1 cellular context compared by ENCODE assay signal in the genomic region with DNA sequence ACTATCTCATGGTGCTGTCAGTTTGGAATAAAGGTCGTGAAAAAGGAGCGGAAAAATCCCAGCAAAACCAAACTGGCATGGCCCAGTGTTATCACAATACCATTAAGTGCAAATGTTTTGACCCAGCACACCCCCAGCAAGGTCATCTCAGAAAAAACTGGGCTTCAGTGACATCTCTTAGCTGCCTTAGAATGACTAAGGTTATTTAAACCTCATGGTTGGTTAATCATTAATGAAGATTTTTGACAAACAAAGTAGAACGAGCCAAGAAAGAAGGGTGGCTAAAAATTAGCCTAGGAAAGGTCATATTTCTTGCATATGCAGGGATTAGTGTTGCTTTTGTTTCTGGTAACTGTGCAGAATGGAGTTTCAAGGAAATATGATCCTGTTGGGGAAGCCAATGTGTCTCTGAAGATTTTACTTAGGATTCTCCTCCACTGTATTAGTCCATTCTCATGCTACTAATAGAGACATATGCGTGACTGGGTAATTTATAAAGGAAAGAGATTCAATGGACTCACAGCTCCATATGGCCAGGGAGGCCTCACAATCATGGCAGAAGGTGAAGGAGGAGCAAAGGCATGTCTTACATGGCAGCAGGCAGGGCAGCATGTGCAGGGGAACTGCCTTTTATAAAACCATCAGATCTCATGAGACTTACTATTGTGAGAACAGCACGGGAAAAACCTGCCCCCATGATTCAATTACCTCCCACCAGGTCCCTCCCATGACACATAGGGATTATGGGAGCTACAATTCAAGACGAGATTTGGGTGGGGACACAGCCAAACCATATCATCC.
TF ChIP-seq lines count a peak whose summit lies in the region.

No MANE protein-coding gene starts in this region.

TF ChIP-seq in HepG2, 621 proteins besides CTCF, POLR2A, EP300 and RAD21 (continued from another document):
- TF ChIP-seq, protein P1, sequence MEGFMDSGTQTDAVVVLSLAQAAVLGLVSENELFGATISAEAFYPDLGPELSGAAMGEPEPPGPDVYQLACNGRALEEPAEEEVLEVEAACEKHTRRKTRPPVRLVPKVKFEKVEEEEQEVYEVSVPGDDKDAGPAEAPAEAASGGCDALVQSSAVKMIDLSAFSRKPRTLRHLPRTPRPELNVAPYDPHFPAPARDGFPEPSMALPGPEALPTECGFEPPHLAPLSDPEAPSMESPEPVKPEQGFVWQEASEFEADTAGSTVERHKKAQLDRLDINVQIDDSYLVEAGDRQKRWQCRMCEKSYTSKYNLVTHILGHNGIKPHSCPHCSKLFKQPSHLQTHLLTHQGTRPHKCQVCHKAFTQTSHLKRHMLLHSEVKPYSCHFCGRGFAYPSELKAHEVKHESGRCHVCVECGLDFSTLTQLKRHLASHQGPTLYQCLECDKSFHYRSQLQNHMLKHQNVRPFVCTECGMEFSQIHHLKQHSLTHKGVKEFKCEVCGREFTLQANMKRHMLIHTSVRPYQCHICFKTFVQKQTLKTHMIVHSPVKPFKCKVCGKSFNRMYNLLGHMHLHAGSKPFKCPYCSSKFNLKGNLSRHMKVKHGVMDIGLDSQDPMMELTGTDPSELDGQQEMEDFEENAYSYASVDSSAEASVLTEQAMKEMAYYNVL (CRISPR knock-in tag; IDR thresholded peaks at IDR 0.05; ENCODE audit: borderline replicate concordance): no peak
- TF ChIP-seq ZNF101 (CRISPR knock-in tag; IDR thresholded peaks at IDR 0.05; ENCODE audit: borderline replicate concordance, low read depth): no peak
- TF ChIP-seq RBFOX2 (IDR thresholded peaks at IDR 0.05; ENCODE audit: low read depth, low read length): no peak
- TF ChIP-seq MAFG (CRISPR knock-in tag; IDR thresholded peaks at IDR 0.05): peak; percentile 33; the same call in 1 of the 2 replicates
- peak; percentile 39; the same call in 1 of the 2 replicates for TF ChIP-seq POGZ (CRISPR knock-in tag; IDR thresholded peaks at IDR 0.05)
- TF ChIP-seq RBM39 (IDR thresholded peaks at IDR 0.05; ENCODE audit: low read depth, low read length, poor library complexity, severe bottlenecking): no peak
- TF ChIP-seq PRMT3 (CRISPR knock-in tag; IDR thresholded peaks at IDR 0.05; ENCODE audit: borderline replicate concordance, low read depth): no peak
- TF ChIP-seq KMT2A (CRISPR knock-in tag; IDR thresholded peaks at IDR 0.05): no peak
- no peak for TF ChIP-seq ZNF790 (CRISPR knock-in tag; IDR thresholded peaks at IDR 0.05; ENCODE audit: borderline replicate concordance)
- TF ChIP-seq CHD4 (IDR thresholded peaks at IDR 0.05; ENCODE audit: borderline replicate concordance, low read length): no peak
- no peak for TF ChIP-seq SATB2 (CRISPR knock-in tag; IDR thresholded peaks at IDR 0.05)
- peak; percentile 100 for TF ChIP-seq ZNF431 (CRISPR knock-in tag; IDR thresholded peaks at IDR 0.05; ENCODE audit: borderline replicate concordance, low read depth)
- no peak for TF ChIP-seq SOX13 (IDR thresholded peaks at IDR 0.05)
- peak in 1 of 2 experiments; percentile 85; a peak in 2 of 4 replicates for TF ChIP-seq SOX13 (CRISPR knock-in tag; conservative IDR thresholded peaks at IDR 0.05 in 1 of 2, IDR thresholded peaks at IDR 0.05 in 1 of 2)
- TF ChIP-seq, protein P2, sequence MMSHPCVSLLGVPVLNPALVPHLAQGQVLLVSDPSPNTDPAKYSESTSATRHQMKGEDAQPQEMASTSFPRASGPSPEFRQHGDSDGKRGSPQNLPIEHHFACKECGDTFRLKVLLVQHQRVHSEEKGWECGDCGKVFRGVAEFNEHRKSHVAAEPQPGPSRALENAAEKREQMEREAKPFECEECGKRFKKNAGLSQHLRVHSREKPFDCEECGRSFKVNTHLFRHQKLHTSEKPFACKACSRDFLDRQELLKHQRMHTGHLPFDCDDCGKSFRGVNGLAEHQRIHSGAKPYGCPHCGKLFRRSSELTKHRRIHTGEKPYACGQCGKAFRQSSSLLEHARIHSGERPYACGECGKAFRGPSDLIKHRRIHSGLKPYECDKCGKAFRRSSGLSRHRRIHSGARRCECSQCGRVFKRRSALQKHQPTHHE (CRISPR knock-in tag; IDR thresholded peaks at IDR 0.05; ENCODE audit: borderline replicate concordance): 0 out of 2 replicates have a peak, but pooled peaks have one; percentile 26
- no peak for TF ChIP-seq NCOA1 (CRISPR knock-in tag; IDR thresholded peaks at IDR 0.05)
- no peak for TF ChIP-seq ZBTB8A (CRISPR knock-in tag; IDR thresholded peaks at IDR 0.05; ENCODE audit: borderline replicate concordance, low read depth)
- TF ChIP-seq RFX5 (IDR thresholded peaks at IDR 0.05; ENCODE audit: low read depth, low read length): no peak
- TF ChIP-seq, protein P3, sequence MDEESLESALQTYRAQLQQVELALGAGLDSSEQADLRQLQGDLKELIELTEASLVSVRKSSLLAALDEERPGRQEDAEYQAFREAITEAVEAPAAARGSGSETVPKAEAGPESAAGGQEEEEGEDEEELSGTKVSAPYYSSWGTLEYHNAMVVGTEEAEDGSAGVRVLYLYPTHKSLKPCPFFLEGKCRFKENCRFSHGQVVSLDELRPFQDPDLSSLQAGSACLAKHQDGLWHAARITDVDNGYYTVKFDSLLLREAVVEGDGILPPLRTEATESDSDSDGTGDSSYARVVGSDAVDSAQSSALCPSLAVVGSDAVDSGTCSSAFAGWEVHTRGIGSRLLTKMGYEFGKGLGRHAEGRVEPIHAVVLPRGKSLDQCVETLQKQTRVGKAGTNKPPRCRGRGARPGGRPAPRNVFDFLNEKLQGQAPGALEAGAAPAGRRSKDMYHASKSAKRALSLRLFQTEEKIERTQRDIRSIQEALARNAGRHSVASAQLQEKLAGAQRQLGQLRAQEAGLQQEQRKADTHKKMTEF (CRISPR knock-in tag; IDR thresholded peaks at IDR 0.05): peak; percentile 85
- no peak for TF ChIP-seq MYC (CRISPR knock-in tag; IDR thresholded peaks at IDR 0.05; ENCODE audit: borderline replicate concordance)
- TF ChIP-seq RARG (CRISPR knock-in tag; IDR thresholded peaks at IDR 0.05; ENCODE audit: low read depth): no peak
- TF ChIP-seq, protein P4, sequence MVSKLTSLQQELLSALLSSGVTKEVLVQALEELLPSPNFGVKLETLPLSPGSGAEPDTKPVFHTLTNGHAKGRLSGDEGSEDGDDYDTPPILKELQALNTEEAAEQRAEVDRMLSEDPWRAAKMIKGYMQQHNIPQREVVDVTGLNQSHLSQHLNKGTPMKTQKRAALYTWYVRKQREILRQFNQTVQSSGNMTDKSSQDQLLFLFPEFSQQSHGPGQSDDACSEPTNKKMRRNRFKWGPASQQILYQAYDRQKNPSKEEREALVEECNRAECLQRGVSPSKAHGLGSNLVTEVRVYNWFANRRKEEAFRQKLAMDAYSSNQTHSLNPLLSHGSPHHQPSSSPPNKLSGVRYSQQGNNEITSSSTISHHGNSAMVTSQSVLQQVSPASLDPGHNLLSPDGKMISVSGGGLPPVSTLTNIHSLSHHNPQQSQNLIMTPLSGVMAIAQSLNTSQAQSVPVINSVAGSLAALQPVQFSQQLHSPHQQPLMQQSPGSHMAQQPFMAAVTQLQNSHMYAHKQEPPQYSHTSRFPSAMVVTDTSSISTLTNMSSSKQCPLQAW (CRISPR knock-in tag; IDR thresholded peaks at IDR 0.05): peak; percentile 93
- peak; percentile 54; the same call in 1 of the 2 replicates for TF ChIP-seq CCDC6 (CRISPR knock-in tag; IDR thresholded peaks at IDR 0.05)
- TF ChIP-seq, protein P5, sequence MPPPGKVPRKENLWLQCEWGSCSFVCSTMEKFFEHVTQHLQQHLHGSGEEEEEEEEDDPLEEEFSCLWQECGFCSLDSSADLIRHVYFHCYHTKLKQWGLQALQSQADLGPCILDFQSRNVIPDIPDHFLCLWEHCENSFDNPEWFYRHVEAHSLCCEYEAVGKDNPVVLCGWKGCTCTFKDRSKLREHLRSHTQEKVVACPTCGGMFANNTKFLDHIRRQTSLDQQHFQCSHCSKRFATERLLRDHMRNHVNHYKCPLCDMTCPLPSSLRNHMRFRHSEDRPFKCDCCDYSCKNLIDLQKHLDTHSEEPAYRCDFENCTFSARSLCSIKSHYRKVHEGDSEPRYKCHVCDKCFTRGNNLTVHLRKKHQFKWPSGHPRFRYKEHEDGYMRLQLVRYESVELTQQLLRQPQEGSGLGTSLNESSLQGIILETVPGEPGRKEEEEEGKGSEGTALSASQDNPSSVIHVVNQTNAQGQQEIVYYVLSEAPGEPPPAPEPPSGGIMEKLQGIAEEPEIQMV (CRISPR knock-in tag; IDR thresholded peaks at IDR 0.05; ENCODE audit: low read depth): no peak
- TF ChIP-seq, protein P6, sequence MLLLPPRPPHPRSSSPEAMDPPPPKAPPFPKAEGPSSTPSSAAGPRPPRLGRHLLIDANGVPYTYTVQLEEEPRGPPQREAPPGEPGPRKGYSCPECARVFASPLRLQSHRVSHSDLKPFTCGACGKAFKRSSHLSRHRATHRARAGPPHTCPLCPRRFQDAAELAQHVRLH (CRISPR knock-in tag; IDR thresholded peaks at IDR 0.05; ENCODE audit: borderline replicate concordance, low read depth): no peak
- TF ChIP-seq NR2C2 (CRISPR knock-in tag; IDR thresholded peaks at IDR 0.05; ENCODE audit: borderline replicate concordance): no peak; the same call in 1 of the 2 replicates
- TF ChIP-seq, protein P7, sequence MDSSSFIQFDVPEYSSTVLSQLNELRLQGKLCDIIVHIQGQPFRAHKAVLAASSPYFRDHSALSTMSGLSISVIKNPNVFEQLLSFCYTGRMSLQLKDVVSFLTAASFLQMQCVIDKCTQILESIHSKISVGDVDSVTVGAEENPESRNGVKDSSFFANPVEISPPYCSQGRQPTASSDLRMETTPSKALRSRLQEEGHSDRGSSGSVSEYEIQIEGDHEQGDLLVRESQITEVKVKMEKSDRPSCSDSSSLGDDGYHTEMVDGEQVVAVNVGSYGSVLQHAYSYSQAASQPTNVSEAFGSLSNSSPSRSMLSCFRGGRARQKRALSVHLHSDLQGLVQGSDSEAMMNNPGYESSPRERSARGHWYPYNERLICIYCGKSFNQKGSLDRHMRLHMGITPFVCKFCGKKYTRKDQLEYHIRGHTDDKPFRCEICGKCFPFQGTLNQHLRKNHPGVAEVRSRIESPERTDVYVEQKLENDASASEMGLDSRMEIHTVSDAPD (CRISPR knock-in tag; IDR thresholded peaks at IDR 0.05): no peak
- no peak; the same call in 1 of the 2 replicates for TF ChIP-seq NCOR1 (IDR thresholded peaks at IDR 0.05; ENCODE audit: borderline replicate concordance, low read length)
- TF ChIP-seq, protein P8, sequence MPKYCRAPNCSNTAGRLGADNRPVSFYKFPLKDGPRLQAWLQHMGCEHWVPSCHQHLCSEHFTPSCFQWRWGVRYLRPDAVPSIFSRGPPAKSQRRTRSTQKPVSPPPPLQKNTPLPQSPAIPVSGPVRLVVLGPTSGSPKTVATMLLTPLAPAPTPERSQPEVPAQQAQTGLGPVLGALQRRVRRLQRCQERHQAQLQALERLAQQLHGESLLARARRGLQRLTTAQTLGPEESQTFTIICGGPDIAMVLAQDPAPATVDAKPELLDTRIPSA (CRISPR knock-in tag; IDR thresholded peaks at IDR 0.05; ENCODE audit: borderline replicate concordance): no peak
- TF ChIP-seq PPARG (CRISPR knock-in tag; conservative IDR thresholded peaks at IDR 0.05): peak; percentile 73; the same call in 1 of the 2 replicates
- TF ChIP-seq, protein P9, sequence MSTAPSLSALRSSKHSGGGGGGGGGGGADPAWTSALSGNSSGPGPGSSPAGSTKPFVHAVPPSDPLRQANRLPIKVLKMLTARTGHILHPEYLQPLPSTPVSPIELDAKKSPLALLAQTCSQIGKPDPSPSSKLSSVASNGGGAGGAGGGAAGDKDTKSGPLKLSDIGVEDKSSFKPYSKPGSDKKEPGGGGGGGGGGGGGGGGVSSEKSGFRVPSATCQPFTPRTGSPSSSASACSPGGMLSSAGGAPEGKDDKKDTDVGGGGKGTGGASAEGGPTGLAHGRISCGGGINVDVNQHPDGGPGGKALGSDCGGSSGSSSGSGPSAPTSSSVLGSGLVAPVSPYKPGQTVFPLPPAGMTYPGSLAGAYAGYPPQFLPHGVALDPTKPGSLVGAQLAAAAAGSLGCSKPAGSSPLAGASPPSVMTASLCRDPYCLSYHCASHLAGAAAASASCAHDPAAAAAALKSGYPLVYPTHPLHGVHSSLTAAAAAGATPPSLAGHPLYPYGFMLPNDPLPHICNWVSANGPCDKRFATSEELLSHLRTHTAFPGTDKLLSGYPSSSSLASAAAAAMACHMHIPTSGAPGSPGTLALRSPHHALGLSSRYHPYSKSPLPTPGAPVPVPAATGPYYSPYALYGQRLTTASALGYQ (CRISPR knock-in tag; IDR thresholded peaks at IDR 0.05): no peak
- TF ChIP-seq, protein P10, sequence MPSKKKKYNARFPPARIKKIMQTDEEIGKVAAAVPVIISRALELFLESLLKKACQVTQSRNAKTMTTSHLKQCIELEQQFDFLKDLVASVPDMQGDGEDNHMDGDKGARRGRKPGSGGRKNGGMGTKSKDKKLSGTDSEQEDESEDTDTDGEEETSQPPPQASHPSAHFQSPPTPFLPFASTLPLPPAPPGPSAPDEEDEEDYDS (CRISPR knock-in tag; IDR thresholded peaks at IDR 0.05): peak; percentile 75
